Comparison of ENCODE assay signal across 8 cellular contexts in the genomic region with DNA sequence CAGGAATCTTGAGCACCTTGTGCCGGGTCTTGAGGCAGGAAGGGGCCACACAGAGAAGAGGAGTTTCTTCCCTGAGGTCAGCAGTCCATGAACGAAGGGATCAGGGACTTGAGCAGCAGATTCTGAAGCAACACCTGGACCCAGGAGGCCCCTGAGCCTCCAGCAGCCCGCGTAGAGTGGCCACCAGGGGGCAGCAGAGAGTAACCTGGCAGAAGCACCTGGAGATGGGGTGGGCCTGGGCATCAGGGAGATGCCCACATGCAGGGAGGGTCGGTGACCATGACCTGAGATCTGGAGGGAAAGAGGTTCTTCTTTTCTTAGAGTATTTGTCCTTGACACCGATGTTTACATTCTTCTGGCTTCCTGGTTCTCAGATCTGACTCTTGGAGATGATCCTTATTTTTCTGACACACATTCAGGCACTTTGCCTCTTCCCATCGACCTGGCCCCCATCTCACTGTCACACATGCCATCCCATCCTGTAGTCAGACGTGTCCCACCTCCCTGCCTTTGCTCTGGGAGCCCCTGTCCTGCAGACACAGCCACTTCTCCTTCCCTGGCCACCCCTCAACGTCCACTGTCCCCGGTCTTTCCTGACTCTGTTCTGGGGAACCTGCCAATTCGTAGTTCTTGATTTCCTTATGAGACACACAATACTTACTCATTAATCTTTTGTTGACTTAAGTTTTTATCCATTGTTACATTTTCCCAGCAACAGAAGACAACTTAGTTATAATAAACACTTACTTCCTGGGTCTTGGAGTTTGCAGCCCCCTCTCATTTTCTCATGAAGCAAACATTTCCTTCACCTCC.
DNase-seq lines count a peak whose midpoint lies in the region; ATAC-seq lines count a peak whose summit lies in the region.

No MANE protein-coding gene starts in this region.

- H4K91ac ChIP-seq in trophoblast cell (ENCODE audit: low read depth, low read length), result no peak overlapping the region

- no peak overlapping the region for H3K4ac ChIP-seq in trophoblast cell (ENCODE audit: low read depth, low read length)

- H3K79me1 ChIP-seq in trophoblast cell (ENCODE audit: low read length), result no peaks in the 10 kb centered on the region

- H3K27me3 ChIP-seq in NT2/D1 (ENCODE audit: insufficient read depth, insufficient read length), result peaks cover 97% of the 10 kb centered on the region
- H3K27me3 ChIP-seq in trophoblast cell (ENCODE audit: insufficient read depth, low read length), result peaks cover 2% of the 10 kb centered on the region

- H3K27ac ChIP-seq in trophoblast cell (ENCODE audit: low read depth, low read length), result no peak overlapping the region

- no CpG with 5 or more reads among the region's 11 CpGs for WGBS in trophoblast cell (ENCODE audit: extremely low coverage, insufficient coverage, insufficient read length)

- H3K4me1 ChIP-seq in NT2/D1 (ENCODE audit: insufficient read depth, insufficient read length) (no peaks in the 10 kb centered on the region), trophoblast cell (ENCODE audit: control insufficient read depth in 1 of 2, insufficient read depth in 2 of 2, low read length in 2 of 2) (no peaks in the 10 kb centered on the region)

- peak; percentile 7 to 35 for DNase-seq in NCI-H524 (lab: John Stamatoyannopoulos, UW)
- no peak for DNase-seq in NCI-H524 treated with DMSO at 0.1 percent for 48 hours (lab: John Stamatoyannopoulos, UW)
- DNase-seq in NT2/D1 (ENCODE audit: low read depth, low spot score), result peak; percentile 1
- peak; percentile 76 for DNase-seq in activated T-cell treated with anti-CD3 and anti-CD28 coated beads, Interleukin-2, amount 50 U/mL, for 4 hours
- peak; percentile 15 for DNase-seq in fibroblast of peridontal ligament (ENCODE audit: extremely low read depth)
- DNase-seq in trophoblast cell, result peak; percentile 40 to 74
- DNase-seq in ureter (ENCODE audit: low spot score), result peak; percentile 62
- no peak for DNase-seq in MV-4-11 (lab: John Stamatoyannopoulos, UW)

- no peak overlapping the region for H3K9ac ChIP-seq in NT2/D1 (ENCODE audit: insufficient read length, low read depth)
- H3K9ac ChIP-seq in trophoblast cell (ENCODE audit: low read length), result no peak overlapping the region

- no peaks in the 10 kb centered on the region for H3K79me2 ChIP-seq in trophoblast cell (ENCODE audit: control insufficient read depth, insufficient read depth, low read length, poor library complexity)

- H3K14ac ChIP-seq in trophoblast cell (ENCODE audit: low read length), result no peak overlapping the region

- no peaks in the 10 kb centered on the region for H3K27me3 Mint-ChIP-seq in activated T-cell treated with anti-CD3 and anti-CD28 coated beads, Interleukin-2, amount 50 U/mL, for 4 hours (ENCODE audit: low read depth)

- H4K12ac ChIP-seq in trophoblast cell (ENCODE audit: low read depth, low read length), result no peak overlapping the region

- H3K4me1 Mint-ChIP-seq in activated T-cell treated with anti-CD3 and anti-CD28 coated beads, Interleukin-2, amount 50 U/mL, for 4 hours (ENCODE audit: low read depth), result peaks cover 5% of the 10 kb centered on the region

- no peaks in the 10 kb centered on the region for H3K9me3 ChIP-seq in NT2/D1 (ENCODE audit: insufficient read depth, low read length)
- H3K9me3 ChIP-seq in trophoblast cell (ENCODE audit: insufficient read depth, low read depth, low read length), result no peaks in the 10 kb centered on the region

- no peak overlapping the region for H3K18ac ChIP-seq in trophoblast cell (ENCODE audit: low read length)

- no peak overlapping the region for H3K4me3 Mint-ChIP-seq in activated T-cell treated with anti-CD3 and anti-CD28 coated beads, Interleukin-2, amount 50 U/mL, for 4 hours

- H2AK5ac ChIP-seq in trophoblast cell (ENCODE audit: low read length), result no peak overlapping the region

- H3K36me3 Mint-ChIP-seq in activated T-cell treated with anti-CD3 and anti-CD28 coated beads, Interleukin-2, amount 50 U/mL, for 4 hours (ENCODE audit: insufficient read depth), result no peaks in the 10 kb centered on the region

- no peaks in the 10 kb centered on the region for H3K9me3 Mint-ChIP-seq in activated T-cell treated with anti-CD3 and anti-CD28 coated beads, Interleukin-2, amount 50 U/mL, for 4 hours

- no peak overlapping the region for H3K23ac ChIP-seq in trophoblast cell (ENCODE audit: low read length)

- no peak overlapping the region for H2AFZ ChIP-seq in trophoblast cell (ENCODE audit: insufficient read depth, low read length, poor library complexity)

- peak in 1 of 2 donors; percentile 84 for ATAC-seq in activated T-cell treated with anti-CD3 and anti-CD28 coated beads, Interleukin-2, amount 50 U/mL, for 4 hours

- no peak overlapping the region for H2BK12ac ChIP-seq in trophoblast cell (ENCODE audit: low read length)

- H3K36me3 ChIP-seq in NT2/D1 (ENCODE audit: insufficient read depth, insufficient read length, low read length), result no peaks in the 10 kb centered on the region
- H3K36me3 ChIP-seq in trophoblast cell (ENCODE audit: control insufficient read depth in 1 of 2, insufficient read depth in 2 of 2, low read length in 2 of 2), result no peaks in the 10 kb centered on the region

- H2BK5ac ChIP-seq in trophoblast cell (ENCODE audit: low read depth, low read length, poor library complexity), result no peak overlapping the region

- H3K4me3 ChIP-seq in NT2/D1 (ENCODE audit: insufficient read length, low read depth), result no peak overlapping the region
- H3K4me3 ChIP-seq in trophoblast cell (ENCODE audit: low read depth, low read length), result no peak overlapping the region

- H3K4me2 ChIP-seq in trophoblast cell (ENCODE audit: low read length), result no peak overlapping the region

- H2BK120ac ChIP-seq in trophoblast cell (ENCODE audit: insufficient read depth, low read length, poor library complexity), result no peak overlapping the region

- H4K8ac ChIP-seq in trophoblast cell (ENCODE audit: low read depth, low read length), result no peak overlapping the region

Comparison
In these comparisons a context has a peak if more than half of its experiments do, and no peak if none do; other contexts are left out.
1. DNase-seq: peak in NCI-H524 (2 of 2), NT2/D1 (single experiment), activated T-cell treated with anti-CD3 and anti-CD28 coated beads, Interleukin-2, amount 50 U/mL, for 4 hours (single experiment), fibroblast of peridontal ligament (single experiment), trophoblast cell (2 of 2) and ureter (single experiment); none in NCI-H524 treated with DMSO at 0.1 percent for 48 hours (single experiment) and MV-4-11 (single experiment).